ENCODE assay signal across 36 cellular contexts in genomic region chr3:78360849-78361248, GRCh38.
DNase-seq lines count a peak whose midpoint lies in the region; ATAC-seq, FAIRE-seq and TF ChIP-seq lines count a peak whose summit lies in the region.
"Had no signal": no experiment of that assay in that cellular context is flagged by ENCODE, and none has a peak within 500 bp of the region (broad histone marks: within the 10 kb centered on the region; RNA-seq: fewer than 3 reads in every experiment).

No MANE protein-coding gene starts in this region.

- TF ChIP-seq RAD21 in HepG2 (CRISPR knock-in tag; IDR thresholded peaks at IDR 0.05) (no peak), A549 (conservative IDR thresholded peaks at IDR 0.05 in 1 of 2, IDR thresholded peaks at IDR 0.05 in 1 of 2) (no peak), IMR-90 (IDR thresholded peaks at IDR 0.05; ENCODE audit: low read length) (no peak)

- H2AK5ac ChIP-seq in IMR-90 (ENCODE audit: low read depth, low read length), result no peak overlapping the region

- in situ Hi-C loops in HepG2 (cut with HindIII; ENCODE audit: extremely low pct_ligation_motif_present, low pct_unique_long_range_greater_than_20kb), result no loop called here
- in situ Hi-C loops in IMR-90 (cut with MboI; ENCODE audit: low sequenced_read_pairs), result no loop called here

- CTCF ChIA-PET in HepG2 (lab: Yijun Ruan, JAX; ENCODE audit: low intra/inter-chr PET ratio, low total read pairs) (no interaction called here), A549 (lab: Yijun Ruan, JAX) (interaction anchor here (1.0 kb wide), 1 partner anchor 672 kb away, joined by 3 read pairs; no protein-coding TSS in a partner anchor), IMR-90 (lab: Yijun Ruan, JAX) (no interaction called here)

- no peaks in the 10 kb centered on the region for H3K79me2 ChIP-seq in HepG2 (ENCODE audit: insufficient read depth, low read length)

- H3K27me3 Mint-ChIP-seq in neural crest cell (ENCODE audit: low read depth), result no peaks in the 10 kb centered on the region
- H3K27me3 Mint-ChIP-seq: B cell; CD4-positive, alpha-beta memory T cell; CD4-positive, alpha-beta T cell; CD4-positive, CD25-positive, alpha-beta regulatory T cell; CD8-positive, alpha-beta memory T cell had no signal

- TF ChIP-seq CTCF in HepG2 (CRISPR knock-in tag; IDR thresholded peaks at IDR 0.05) (no peak), right lobe of liver (IDR thresholded peaks at IDR 0.05) (no peak), A549 (IDR thresholded peaks at IDR 0.05) (no peak), IMR-90 (conservative IDR thresholded peaks at IDR 0.05; ENCODE audit: low read depth, low read length) (no peak), neural crest cell (conservative IDR thresholded peaks at IDR 0.05) (no peak)

- no peak overlapping the region for H3K4me3 ChIP-seq in HepG2 (replicated peaks in 1 of 3; ENCODE audit: insufficient read depth in 1 of 3, low read depth in 2 of 3, low read length in 3 of 3)
- no peak overlapping the region for H3K4me3 ChIP-seq in right lobe of liver
- no peak overlapping the region for H3K4me3 ChIP-seq in A549
- no peak overlapping the region for H3K4me3 ChIP-seq in IMR-90 (ENCODE audit: insufficient read depth, low read depth, low read length)
- H3K4me3 ChIP-seq: BLaER1; BLaER1 treated with 17β-estradiol and CSF1 and Interleukin-3, amounts not matched to agents 10 nM and 100 nM had no signal

- H2BK15ac ChIP-seq in IMR-90 (ENCODE audit: low read depth, low read length), result no peak overlapping the region

- intact Hi-C loops in HepG2 (cut with micrococcal nuclease; ENCODE audit: unreplicated experiment), result no loop called here
- intact Hi-C loops in right lobe of liver (cut with DNase I), result no loop called here
- intact Hi-C loops in IMR-90 (cut with micrococcal nuclease), result no loop called here

- H3K18ac ChIP-seq in IMR-90 (ENCODE audit: low read depth, low read length), result no peak overlapping the region

- no peak overlapping the region for H2BK120ac ChIP-seq in IMR-90 (ENCODE audit: low read depth, low read length)

- H4K91ac ChIP-seq in IMR-90 (ENCODE audit: insufficient read depth, low read depth, low read length), result no peak overlapping the region

- no TSS peak for BruUV-seq in HepG2 (replicated peaks; lab: Mats Ljungman, UMichigan)
- BruUV-seq in IMR-90 (replicated peaks; lab: Mats Ljungman, UMichigan), result no TSS peak

- peaks cover 6% of the 10 kb centered on the region for H3K9me3 Mint-ChIP-seq in neural crest cell

- DNase-seq in HepG2 (ENCODE audit: low spot score) (no peak), right lobe of liver (no peak), A549 (ENCODE audit: low read depth in 1 of 2, low spot score in 1 of 2) (no peak), IMR-90 (no peak), neural crest cell (ENCODE audit: low read depth, low spot score) (no peak), SK-N-DZ (ENCODE audit: low spot score) (no peak), NCI-H510A (lab: John Stamatoyannopoulos, UW) (no peak)
- DNase-seq in stimulated activated CD4-positive, alpha-beta T cell treated with anti-CD3 and anti-CD28 coated beads, Interleukin-2, amount 100 ng/mL, for 48 hours, result no peak
- DNase-seq: 8988T; ACHN; AML-193; BE2C; C1 segment of cervical spinal cord; Caco-2; Calu3; CD4-positive, alpha-beta memory T cell; CD4-positive, alpha-beta T cell; CD4-positive, CD25-positive, alpha-beta regulatory T cell; CD8-positive, alpha-beta memory T cell; CD8-positive, alpha-beta T cell; COR-L47; DMS 273 treated with DMSO at 0.1 percent for 48 hours; DMS153; DMS53; DMS79; DMS79 treated with DMSO at 0.1 percent for 48 hours; DND-41; EL had no signal

- ATAC-seq in HepG2 (no peak), right lobe of liver (no peak), A549 (no peak), IMR-90 (ENCODE audit: low read depth) (no peak)
- ATAC-seq: CD8-positive, alpha-beta T cell had no signal

- H2AFZ ChIP-seq in HepG2 (ENCODE audit: low read length), result no peak overlapping the region
- H2AFZ ChIP-seq in IMR-90 (replicated peaks; ENCODE audit: low read length, poor library complexity), result no peak overlapping the region

- H3K9me3 ChIP-seq in HepG2 (ENCODE audit: low read length), result no peaks in the 10 kb centered on the region
- H3K9me3 ChIP-seq in right lobe of liver, result no peaks in the 10 kb centered on the region
- no peaks in the 10 kb centered on the region for H3K9me3 ChIP-seq in A549
- H3K9me3 ChIP-seq in IMR-90 (ENCODE audit: control insufficient read depth, insufficient read depth, low read length), result no peaks in the 10 kb centered on the region
- H3K9me3 ChIP-seq: BE2C; BLaER1; BLaER1 treated with 17β-estradiol and CSF1 and Interleukin-3, amounts not matched to agents 10 nM and 100 nM; Caco-2 had no signal

- dilution Hi-C loops in IMR-90 (cut with HindIII; ENCODE audit: low sequenced_read_pairs, unreplicated experiment), result no loop called here

- H3K9me1 ChIP-seq in IMR-90 (ENCODE audit: insufficient read depth, low read length), result no peaks in the 10 kb centered on the region

- no peak overlapping the region for H3K4ac ChIP-seq in IMR-90 (ENCODE audit: low read depth, low read length)

- no peaks in the 10 kb centered on the region for H3K36me3 Mint-ChIP-seq in neural crest cell (ENCODE audit: low read depth)
- H3K36me3 Mint-ChIP-seq: CD14-positive monocyte; CD4-positive, alpha-beta memory T cell; CD4-positive, CD25-positive, alpha-beta regulatory T cell; CD8-positive, alpha-beta memory T cell; CD8-positive, alpha-beta T cell had no signal

- H3K4me1 Mint-ChIP-seq in neural crest cell, result no peaks in the 10 kb centered on the region
- H3K4me1 Mint-ChIP-seq: B cell; CD14-positive monocyte; CD4-positive, alpha-beta memory T cell; CD4-positive, CD25-positive, alpha-beta regulatory T cell; CD8-positive, alpha-beta memory T cell had no signal

- no peak for TF ChIP-seq EP300 in HepG2 (IDR thresholded peaks at IDR 0.05; ENCODE audit: low read depth in 2 of 2, low read length in 2 of 2)
- no peak for TF ChIP-seq EP300 in HepG2 (CRISPR knock-in tag; IDR thresholded peaks at IDR 0.05; ENCODE audit: borderline replicate concordance)
- TF ChIP-seq EP300 in A549 (IDR thresholded peaks at IDR 0.05), result no peak

- H4K5ac ChIP-seq in IMR-90 (ENCODE audit: low read depth, low read length), result no peak overlapping the region

- no peak overlapping the region for H2AK9ac ChIP-seq in IMR-90 (replicated peaks; ENCODE audit: low read depth, low read length, poor library complexity)

- H3K36me3 ChIP-seq in HepG2 (replicated peaks in 1 of 2; ENCODE audit: control insufficient read depth in 1 of 2, insufficient read depth in 2 of 2, low read length in 2 of 2) (no peaks in the 10 kb centered on the region), right lobe of liver (no peaks in the 10 kb centered on the region), IMR-90 (ENCODE audit: control insufficient read depth, insufficient read depth, low read length) (no peaks in the 10 kb centered on the region)
- H3K36me3 ChIP-seq: BE2C; BLaER1; BLaER1 treated with 17β-estradiol and CSF1 and Interleukin-3, amounts not matched to agents 10 nM and 100 nM had no signal

- FAIRE-seq in HepG2 (lab: Jason Lieb, UNC), result no peak
- no peak for FAIRE-seq in A549 (lab: Jason Lieb, UNC)
- FAIRE-seq: A204.1, D721Med had no signal

- 1% methylated on average over 4 of the region's 4 CpGs for WGBS in HepG2 (ENCODE audit: low lambda C conversion rate)
- WGBS in right lobe of liver (ENCODE audit: insufficient coverage, low coverage, low lambda C conversion rate, missing lambda C conversion rate), result 81% methylated on average over 4 of the region's 4 CpGs
- 3% methylated on average over 4 of the region's 4 CpGs for WGBS in A549 (ENCODE audit: missing lambda C conversion rate)
- no CpG with 5 or more reads among the region's 4 CpGs for WGBS in IMR-90 (ENCODE audit: extremely low coverage in 2 of 2, insufficient read length in 1 of 2), 2 experiments

- peak overlapping the region; percentile 62 for H3K27ac Mint-ChIP-seq in neural crest cell (ENCODE audit: unreplicated experiment)
- H3K27ac Mint-ChIP-seq: B cell; CD14-positive monocyte; CD4-positive, alpha-beta memory T cell; CD4-positive, alpha-beta T cell; CD4-positive, CD25-positive, alpha-beta regulatory T cell; CD8-positive, alpha-beta memory T cell; CD8-positive, alpha-beta T cell had no signal

- H4K8ac ChIP-seq in IMR-90 (ENCODE audit: low read depth in 2 of 2, low read length in 2 of 2), result no peak overlapping the region

- no peaks in the 10 kb centered on the region for H3K79me1 ChIP-seq in IMR-90 (ENCODE audit: low read depth in 1 of 2, low read length in 2 of 2)

- no peak overlapping the region for H2BK20ac ChIP-seq in IMR-90 (ENCODE audit: low read depth, low read length)

- no peak overlapping the region for H3K4me2 ChIP-seq in HepG2 (ENCODE audit: low read depth, low read length)
- H3K4me2 ChIP-seq in A549, result no peak overlapping the region
- no peak overlapping the region for H3K4me2 ChIP-seq in IMR-90 (ENCODE audit: low read depth, low read length)
- H3K4me2 ChIP-seq: BLaER1; BLaER1 treated with 17β-estradiol and CSF1 and Interleukin-3, amounts not matched to agents 10 nM and 100 nM had no signal

- H3K23ac ChIP-seq in IMR-90 (ENCODE audit: low read depth, low read length), result no peak overlapping the region

- H3K14ac ChIP-seq in IMR-90 (replicated peaks; ENCODE audit: low read depth, low read length), result no peak overlapping the region

- no peak for TF ChIP-seq POLR2A in HepG2 (IDR thresholded peaks at IDR 0.05; ENCODE audit: insufficient read depth in 1 of 2, low read depth in 2 of 2, low read length in 2 of 2)
- no peak for TF ChIP-seq POLR2A in right lobe of liver (IDR thresholded peaks at IDR 0.05)
- TF ChIP-seq POLR2A in A549 (IDR thresholded peaks at IDR 0.05; ENCODE audit: low read length), result no peak
- no peak for TF ChIP-seq POLR2A in IMR-90 (IDR thresholded peaks at IDR 0.05; ENCODE audit: low read depth, low read length)

- no peak overlapping the region for H3K9ac ChIP-seq in HepG2 (ENCODE audit: insufficient read depth, low read depth, low read length)
- H3K9ac ChIP-seq in IMR-90 (ENCODE audit: low read depth, low read length), result no peak overlapping the region
- H3K9ac ChIP-seq: BLaER1; BLaER1 treated with 17β-estradiol and CSF1 and Interleukin-3, amounts not matched to agents 10 nM and 100 nM had no signal

- H4K20me1 ChIP-seq in HepG2 (ENCODE audit: insufficient read depth, low read length), result no peaks in the 10 kb centered on the region
- H4K20me1 ChIP-seq in IMR-90 (ENCODE audit: insufficient read depth, low read length), result no peaks in the 10 kb centered on the region
- H4K20me1 ChIP-seq: BLaER1; BLaER1 treated with 17β-estradiol and CSF1 and Interleukin-3, amounts not matched to agents 10 nM and 100 nM had no signal

- no peak overlapping the region for H3K27ac ChIP-seq in HepG2 (ENCODE audit: extremely low read length, insufficient read depth, low read length)
- no peak overlapping the region for H3K27ac ChIP-seq in right lobe of liver
- H3K27ac ChIP-seq in A549, result no peak overlapping the region
- H3K27ac ChIP-seq in IMR-90 (ENCODE audit: insufficient read depth, low read length), result no peak overlapping the region
- H3K27ac ChIP-seq: 22Rv1; BLaER1; BLaER1 treated with 17β-estradiol and CSF1 and Interleukin-3, amounts not matched to agents 10 nM and 100 nM; C4-2B had no signal

- H3K4me1 ChIP-seq in HepG2 (ENCODE audit: insufficient read depth, low read length) (no peaks in the 10 kb centered on the region), right lobe of liver (no peaks in the 10 kb centered on the region), A549 (no peaks in the 10 kb centered on the region), IMR-90 (ENCODE audit: control insufficient read depth, insufficient read depth, low read length) (no peaks in the 10 kb centered on the region)
- H3K4me1 ChIP-seq: BE2C; BLaER1; BLaER1 treated with 17β-estradiol and CSF1 and Interleukin-3, amounts not matched to agents 10 nM and 100 nM; Caco-2 had no signal

- no peak overlapping the region for H3K56ac ChIP-seq in IMR-90 (ENCODE audit: extremely low read depth, insufficient read depth, low read length)

- POLR2A ChIA-PET in HepG2 (lab: Yijun Ruan, JAX) (no interaction called here), A549 (lab: Yijun Ruan, JAX) (no interaction called here), IMR-90 (lab: Charles Lee; ENCODE audit: unreplicated experiment) (no interaction called here)

- H2BK5ac ChIP-seq in IMR-90 (ENCODE audit: low read depth, low read length, poor library complexity, severe bottlenecking), result no peak overlapping the region

- H3K4me3 Mint-ChIP-seq in neural crest cell, result no peak overlapping the region
- H3K4me3 Mint-ChIP-seq: B cell; CD14-positive monocyte; CD4-positive, alpha-beta memory T cell; CD4-positive, alpha-beta T cell; CD4-positive, CD25-positive, alpha-beta regulatory T cell; CD8-positive, alpha-beta memory T cell; CD8-positive, alpha-beta T cell had no signal

- no peaks in the 10 kb centered on the region for H3K27me3 ChIP-seq in HepG2 (ENCODE audit: control insufficient read depth in 1 of 2, insufficient read depth in 2 of 2, low read length in 2 of 2)
- H3K27me3 ChIP-seq in right lobe of liver, result no peaks in the 10 kb centered on the region
- no peaks in the 10 kb centered on the region for H3K27me3 ChIP-seq in IMR-90 (ENCODE audit: control insufficient read depth, insufficient read depth, low read length)
- H3K27me3 ChIP-seq: BE2C; BLaER1; BLaER1 treated with 17β-estradiol and CSF1 and Interleukin-3, amounts not matched to agents 10 nM and 100 nM had no signal

Comparison
In these comparisons a context has a peak if more than half of its experiments do, and no peak if none do; other contexts are left out.
1. Of the 38 proteins assayed by ChIP-seq in both HepG2 and A549: peak only in HepG2: none; only in A549: none; in both: MAFK; in neither: 37.